ENCODE assay signal across 25 cellular contexts in genomic region chr13:39526499-39526898, GRCh38.
"Had no signal": no experiment of that assay in that cellular context is flagged by ENCODE, and none has a peak within 500 bp of the region (broad histone marks: within the 10 kb centered on the region; RNA-seq: fewer than 3 reads in every experiment).

No MANE protein-coding gene starts in this region.

- DNase-seq: activated CD4-positive, alpha-beta T cell treated with anti-CD3 and anti-CD28 coated beads for 48 hours; activated CD4-positive, alpha-beta T cell treated with anti-CD3 and anti-CD28 coated beads, Interleukin-2, amount 50 U/mL, for 48 hours; activated CD4-positive, CD25-positive, alpha-beta regulatory T cell treated with anti-CD3 and anti-CD28 coated beads, Interleukin-2, amount 50 U/mL, for 72 hours; activated CD8-positive, alpha-beta memory T cell treated with anti-CD3 and anti-CD28 coated beads, Interleukin-2, amount 10 ng/mL, durations not matched to agents 7 days and 5 days; activated effector memory CD4-positive, alpha-beta T cell treated with anti-CD3 and anti-CD28 coated beads, Interleukin-2, amount 50 U/mL, for 16 hours; activated naive CD4-positive, alpha-beta T cell treated with Interleukin-2 at 50 U/mL for 16 hours; activated naive CD8-positive, alpha-beta T cell treated with anti-CD3 and anti-CD28 coated beads, Interleukin-2, amount 50 U/mL, for 24 hours; activated T-cell treated with anti-CD3 and anti-CD28 coated beads, Interleukin-2, amount 50 U/mL, for 4 hours; amniotic stem cell; brain microvascular endothelial cell; NCI-H1092; NCI-H1417; NCI-H1930; NCI-H2107; NCI-H2171 treated with DMSO at 0.1 percent for 48 hours; NCI-H226; NCI-H526 treated with DMSO at 0.1 percent for 48 hours; NCI-H82; RPMI8226; SJCRH30; SK-N-SH had no signal

- H3K9ac ChIP-seq: KMS-11 had no signal

- H3K4me3 ChIP-seq: SJCRH30 had no signal

- H3K9me3 ChIP-seq: SJCRH30, SK-N-SH had no signal

- H3K9me2 ChIP-seq: SK-N-SH had no signal

- H3K4me2 ChIP-seq: KMS-11 had no signal

- ATAC-seq: activated CD8-positive, alpha-beta memory T cell treated with anti-CD3 and anti-CD28 coated beads, Interleukin-2, amount 10 ng/mL, durations not matched to agents 7 days and 5 days; activated naive CD4-positive, alpha-beta T cell treated with anti-CD3 and anti-CD28 coated beads, Interleukin-2, amount 50 U/mL, for 72 hours; activated naive CD8-positive, alpha-beta T cell treated with anti-CD3 and anti-CD28 coated beads, Interleukin-2, amount 50 U/mL, for 24 hours; activated T-cell treated with anti-CD3 and anti-CD28 coated beads, Interleukin-2, amount 50 U/mL, for 4 hours; Right ventricle myocardium inferior; WTC11 had no signal

- H3K27ac ChIP-seq: KMS-11, SJCRH30 had no signal

- H3K27me3 ChIP-seq: brain microvascular endothelial cell, SJCRH30 had no signal

- H3K36me3 ChIP-seq: brain microvascular endothelial cell, SJCRH30 had no signal
